Comparison of ENCODE assay signal across 32 cellular contexts in genomic region chr10:56348101-56348500, GRCh38. TPM values are rescaled to one million over a fixed set of nuclear protein-coding genes. Genes with fewer than 3 reads are reported as not detected.
DNase-seq lines count a peak whose midpoint lies in the region; ATAC-seq and TF ChIP-seq lines count a peak whose summit lies in the region.
"Had no signal": no experiment of that assay in that cellular context is flagged by ENCODE, and none has a peak within 500 bp of the region (broad histone marks: within the 10 kb centered on the region; RNA-seq: fewer than 3 reads in every experiment).

No MANE protein-coding gene starts in this region.

- H2AK5ac ChIP-seq in IMR-90 (ENCODE audit: low read depth, low read length) = no peak overlapping the region

- no peak overlapping the region for H3K4me3 ChIP-seq in IMR-90 (ENCODE audit: insufficient read depth, low read depth, low read length)
- H3K4me3 ChIP-seq in Karpas-422 (ENCODE audit: low read length) = no peak overlapping the region
- H3K4me3 ChIP-seq in PC-9 = no peak overlapping the region
- no peak overlapping the region for H3K4me3 ChIP-seq in smooth muscle cell
- H3K4me3 ChIP-seq in HAP-1 = no peak overlapping the region
- H3K4me3 ChIP-seq: A549; BLaER1; BLaER1 treated with 17β-estradiol and CSF1 and Interleukin-3, amounts not matched to agents 10 nM and 100 nM had no signal

- H3F3A ChIP-seq in PC-9 (ENCODE audit: insufficient read depth, low read depth) (no peaks in the 10 kb centered on the region), smooth muscle cell (ENCODE audit: low read depth) (no peaks in the 10 kb centered on the region)

- H2AFZ ChIP-seq in IMR-90 (replicated peaks; ENCODE audit: low read length, poor library complexity) (no peak overlapping the region), Karpas-422 (ENCODE audit: low read length) (no peak overlapping the region), PC-9 (0 out of 2 replicates have a peak overlapping the region, but pooled peaks have one; percentile 12), smooth muscle cell (ENCODE audit: low read depth) (peak overlapping the region; percentile 51)

- in situ Hi-C loops in IMR-90 (cut with MboI; ENCODE audit: low sequenced_read_pairs) (no loop called here), HAP-1 (cut with MboI; ENCODE audit: low sequenced_read_pairs) (no loop called here)

- no peak overlapping the region for H2AK9ac ChIP-seq in IMR-90 (replicated peaks; ENCODE audit: low read depth, low read length, poor library complexity)

- no peak for TF ChIP-seq POLR2A in IMR-90 (IDR thresholded peaks at IDR 0.05; ENCODE audit: low read depth, low read length)

- H3K9me2 ChIP-seq in Karpas-422 (replicated peaks; ENCODE audit: insufficient read depth, low read length) (no peaks in the 10 kb centered on the region), PC-9 (ENCODE audit: insufficient read depth) (no peaks in the 10 kb centered on the region)

- H3K56ac ChIP-seq in IMR-90 (ENCODE audit: extremely low read depth, insufficient read depth, low read length) = no peak overlapping the region

- no peaks in the 10 kb centered on the region for H3K27me3 ChIP-seq in IMR-90 (ENCODE audit: control insufficient read depth, insufficient read depth, low read length)
- no peaks in the 10 kb centered on the region for H3K27me3 ChIP-seq in Karpas-422 (ENCODE audit: low read length)
- H3K27me3 ChIP-seq in PC-9 (ENCODE audit: insufficient read depth, low read depth) = no peaks in the 10 kb centered on the region
- no peaks in the 10 kb centered on the region for H3K27me3 ChIP-seq in smooth muscle cell (ENCODE audit: low read depth)
- H3K27me3 ChIP-seq in HAP-1 (ENCODE audit: low read depth) = no peaks in the 10 kb centered on the region
- H3K27me3 ChIP-seq: BE2C; BLaER1; BLaER1 treated with 17β-estradiol and CSF1 and Interleukin-3, amounts not matched to agents 10 nM and 100 nM had no signal

- ATAC-seq in IMR-90 (ENCODE audit: low read depth) = no peak
- ATAC-seq: A549; CD8-positive, alpha-beta T cell had no signal

- no peaks in the 10 kb centered on the region for H4K20me1 ChIP-seq in IMR-90 (ENCODE audit: insufficient read depth, low read length)
- no peaks in the 10 kb centered on the region for H4K20me1 ChIP-seq in Karpas-422 (ENCODE audit: insufficient read depth, low read depth, low read length)
- no peaks in the 10 kb centered on the region for H4K20me1 ChIP-seq in PC-9 (ENCODE audit: insufficient read depth)
- no peaks in the 10 kb centered on the region for H4K20me1 ChIP-seq in smooth muscle cell (ENCODE audit: low read depth)
- H4K20me1 ChIP-seq: BLaER1; BLaER1 treated with 17β-estradiol and CSF1 and Interleukin-3, amounts not matched to agents 10 nM and 100 nM had no signal

- no peaks in the 10 kb centered on the region for H3K36me3 ChIP-seq in IMR-90 (ENCODE audit: control insufficient read depth, insufficient read depth, low read length)
- H3K36me3 ChIP-seq in Karpas-422 (ENCODE audit: insufficient read depth, low read length) = no peaks in the 10 kb centered on the region
- no peaks in the 10 kb centered on the region for H3K36me3 ChIP-seq in PC-9 (ENCODE audit: low read depth)
- H3K36me3 ChIP-seq in smooth muscle cell (ENCODE audit: low read depth) = no peaks in the 10 kb centered on the region
- H3K36me3 ChIP-seq in HAP-1 (replicated peaks) = peaks cover 2% of the 10 kb centered on the region
- H3K36me3 ChIP-seq: BE2C had no signal

- no peak overlapping the region for H3K9ac ChIP-seq in IMR-90 (ENCODE audit: low read depth, low read length)
- no peak overlapping the region for H3K9ac ChIP-seq in Karpas-422 (ENCODE audit: low read length)
- no peak overlapping the region for H3K9ac ChIP-seq in smooth muscle cell (ENCODE audit: low read depth)
- H3K9ac ChIP-seq: BLaER1; BLaER1 treated with 17β-estradiol and CSF1 and Interleukin-3, amounts not matched to agents 10 nM and 100 nM had no signal

- H4K8ac ChIP-seq in IMR-90 (ENCODE audit: low read depth in 2 of 2, low read length in 2 of 2) = no peak overlapping the region

- H3K14ac ChIP-seq in IMR-90 (replicated peaks; ENCODE audit: low read depth, low read length) = no peak overlapping the region

- dilution Hi-C loops in IMR-90 (cut with HindIII; ENCODE audit: low sequenced_read_pairs, unreplicated experiment) = no loop called here

- no peak overlapping the region for H4K5ac ChIP-seq in IMR-90 (ENCODE audit: low read depth, low read length)

- H3K4me1 ChIP-seq in IMR-90 (ENCODE audit: control insufficient read depth, insufficient read depth, low read length) (no peaks in the 10 kb centered on the region), Karpas-422 (ENCODE audit: low read length) (no peaks in the 10 kb centered on the region), PC-9 (replicated peaks; ENCODE audit: insufficient read depth) (peaks cover 11% of the 10 kb centered on the region), smooth muscle cell (ENCODE audit: low read depth) (no peaks in the 10 kb centered on the region), HAP-1 (no peaks in the 10 kb centered on the region)
- H3K4me1 ChIP-seq: A549; BE2C; BLaER1; BLaER1 treated with 17β-estradiol and CSF1 and Interleukin-3, amounts not matched to agents 10 nM and 100 nM; Caco-2 had no signal

- POLR2A ChIA-PET in IMR-90 (lab: Charles Lee; ENCODE audit: unreplicated experiment) (no interaction called here), PC-9 (lab: Charles Lee; ENCODE audit: unreplicated experiment) (no interaction called here)

- H2BK120ac ChIP-seq in IMR-90 (ENCODE audit: low read depth, low read length) = peak overlapping the region; percentile 73; the same call in 1 of the 2 replicates

- H2BK5ac ChIP-seq in IMR-90 (ENCODE audit: low read depth, low read length, poor library complexity, severe bottlenecking) = no peak overlapping the region

- no peak overlapping the region for H3K18ac ChIP-seq in IMR-90 (ENCODE audit: low read depth, low read length)

- DNase-seq in IMR-90 = no peak
- peak; percentile 26 for DNase-seq in Karpas-422
- no peak for DNase-seq in PC-9
- no peak for DNase-seq in smooth muscle cell (lab: John Stamatoyannopoulos, UW; ENCODE audit: unreplicated experiment)
- no peak for DNase-seq in NCI-H2029 (lab: John Stamatoyannopoulos, UW)
- no peak for DNase-seq in HAP-1 (ENCODE audit: low spot score in 2 of 2)
- no peak for DNase-seq in DMS79 (lab: John Stamatoyannopoulos, UW)
- DNase-seq in activated CD8-positive, alpha-beta memory T cell treated with anti-CD3 and anti-CD28 coated beads for 24 hours = no peak
- DNase-seq: 8988T; ACHN; AML-193; BE2C; C1 segment of cervical spinal cord; Caco-2; Calu3; CD4-positive, alpha-beta memory T cell; CD4-positive, alpha-beta T cell; CD4-positive, CD25-positive, alpha-beta regulatory T cell; CD8-positive, alpha-beta memory T cell; CD8-positive, alpha-beta T cell; COR-L47; DMS 273 treated with DMSO at 0.1 percent for 48 hours; DMS153; DMS53; DMS79 treated with DMSO at 0.1 percent for 48 hours; DND-41; EL had no signal

- no TSS peak for BruUV-seq in IMR-90 (replicated peaks; lab: Mats Ljungman, UMichigan)
- no TSS peak for BruUV-seq in PC-9 (replicated peaks; lab: Mats Ljungman, UMichigan)

- H2BK15ac ChIP-seq in IMR-90 (ENCODE audit: low read depth, low read length) = no peak overlapping the region

- H2BK20ac ChIP-seq in IMR-90 (ENCODE audit: low read depth, low read length) = peak overlapping the region; percentile 16; the same call in 1 of the 2 replicates

- no peak overlapping the region for H3K27ac ChIP-seq in IMR-90 (ENCODE audit: insufficient read depth, low read length)
- H3K27ac ChIP-seq in Karpas-422 (ENCODE audit: low read length) = no peak overlapping the region
- no peak overlapping the region for H3K27ac ChIP-seq in PC-9
- no peak overlapping the region for H3K27ac ChIP-seq in smooth muscle cell (ENCODE audit: low read depth)
- H3K27ac ChIP-seq: 22Rv1; A549; BLaER1; BLaER1 treated with 17β-estradiol and CSF1 and Interleukin-3, amounts not matched to agents 10 nM and 100 nM; C4-2B had no signal

- TF ChIP-seq RAD21 in IMR-90 (IDR thresholded peaks at IDR 0.05; ENCODE audit: low read length) = no peak

- TF ChIP-seq CTCF in IMR-90 (conservative IDR thresholded peaks at IDR 0.05; ENCODE audit: low read depth, low read length) (no peak), PC-9 (conservative IDR thresholded peaks at IDR 0.05) (no peak), smooth muscle cell (IDR thresholded peaks at IDR 0.05; ENCODE audit: borderline replicate concordance, insufficient read depth, poor library complexity, severe bottlenecking) (no peak)

- no peak overlapping the region for H4K91ac ChIP-seq in IMR-90 (ENCODE audit: insufficient read depth, low read depth, low read length)

- H3K4me2 ChIP-seq in IMR-90 (ENCODE audit: low read depth, low read length) (no peak overlapping the region), Karpas-422 (ENCODE audit: low read depth, low read length, poor library complexity, severe bottlenecking) (no peak overlapping the region), PC-9 (no peak overlapping the region), smooth muscle cell (no peak overlapping the region)
- H3K4me2 ChIP-seq: A549; BLaER1; BLaER1 treated with 17β-estradiol and CSF1 and Interleukin-3, amounts not matched to agents 10 nM and 100 nM had no signal

- no peaks in the 10 kb centered on the region; the same call in 1 of the 2 replicates for H3K9me1 ChIP-seq in IMR-90 (ENCODE audit: insufficient read depth, low read length)

- no peaks in the 10 kb centered on the region for H3K79me1 ChIP-seq in IMR-90 (ENCODE audit: low read depth in 1 of 2, low read length in 2 of 2)

- no peaks in the 10 kb centered on the region for H3K9me3 ChIP-seq in IMR-90 (ENCODE audit: control insufficient read depth, insufficient read depth, low read length)
- peaks cover 4% of the 10 kb centered on the region; the same call in 1 of the 2 replicates for H3K9me3 ChIP-seq in Karpas-422 (ENCODE audit: low read length)
- no peaks in the 10 kb centered on the region; the same call in 1 of the 2 replicates for H3K9me3 ChIP-seq in PC-9 (ENCODE audit: insufficient read depth, low read depth)
- no peaks in the 10 kb centered on the region for H3K9me3 ChIP-seq in smooth muscle cell (replicated peaks; ENCODE audit: low read depth)
- no peaks in the 10 kb centered on the region for H3K9me3 ChIP-seq in HAP-1
- H3K9me3 ChIP-seq: A549; BE2C; BLaER1; BLaER1 treated with 17β-estradiol and CSF1 and Interleukin-3, amounts not matched to agents 10 nM and 100 nM; Caco-2 had no signal

- H3K79me2 ChIP-seq in Karpas-422 (ENCODE audit: low read length) (no peaks in the 10 kb centered on the region), PC-9 (ENCODE audit: low read depth) (no peaks in the 10 kb centered on the region), smooth muscle cell (ENCODE audit: low read depth) (no peaks in the 10 kb centered on the region)

- no peak overlapping the region for H3K23ac ChIP-seq in IMR-90 (ENCODE audit: low read depth, low read length)

- WGBS in IMR-90 (ENCODE audit: extremely low coverage in 2 of 2, insufficient read length in 1 of 2), 2 experiments = 100% methylated on average over 1 of the region's 3 CpGs; no CpG with 5 or more reads in 1 of the 2 experiments
- WGBS in smooth muscle cell (ENCODE audit: low lambda C conversion rate) = 83% methylated on average over 3 of the region's 3 CpGs

- intact Hi-C loops in IMR-90 (cut with micrococcal nuclease) (no loop called here), PC-9 (cut with micrococcal nuclease; ENCODE audit: unreplicated experiment) (no loop called here)

- H3K4ac ChIP-seq in IMR-90 (ENCODE audit: low read depth, low read length) = no peak overlapping the region

- CTCF ChIA-PET in IMR-90 (lab: Yijun Ruan, JAX) (no interaction called here), PC-9 (lab: Charles Lee) (no interaction called here)

RNA-seq across cellular contexts. Expression of gene ZWINT, which starts 13.0 kb away (rescaled TPM):
- total RNA-seq in IMR-90 (2012; rRNA removed) = 52.0 and 54.7 TPM in 2 replicates
- polyA plus RNA-seq in IMR-90 (2012; rRNA removed) = 47.3 and 56.4 TPM in 2 replicates
- polyA plus RNA-seq in IMR-90 (2012; cell fraction: cytosol; rRNA removed) = 15.4 and 23.5 TPM in 2 replicates
- 32.5 and 44.4 TPM in 2 replicates for polyA plus RNA-seq in IMR-90 (2012; cell fraction: nucleus; rRNA removed; ENCODE audit: low replicate concordance)
- total RNA-seq in Karpas-422 (2014; rRNA removed; shearing (Covaris generic); ENCODE audit: low replicate concordance) = 24.9 and 40.8 TPM in 2 replicates
- 81.1 and 102 TPM in 2 replicates for total RNA-seq in PC-9 (2021)
- 19.5 TPM in 2 replicates for total RNA-seq in smooth muscle cell
- 27.4 and 28.3 TPM in 2 replicates for polyA plus RNA-seq in smooth muscle cell

Comparison
In these comparisons a context has a peak if more than half of its experiments do, and no peak if none do; other contexts are left out.
1. H2AFZ ChIP-seq: peak in PC-9 (single experiment) and smooth muscle cell (single experiment); none in IMR-90 (single experiment) and Karpas-422 (single experiment).